ENCODE assay signal across 8 cellular contexts in genomic region chr17:61410100-61410551, GRCh38. TPM values are rescaled to one million over a fixed set of nuclear protein-coding genes. Genes with fewer than 3 reads are reported as not detected.
DNase-seq lines count a peak whose midpoint lies in the region; ATAC-seq and TF ChIP-seq lines count a peak whose summit lies in the region.

No MANE protein-coding gene starts in this region.

- CTCF ChIA-PET in activated CD4-positive, alpha-beta memory T cell treated with anti-CD3 and anti-CD28 coated beads, Interleukin-2, amount 10 ng/mL, durations not matched to agents 7 days and 5 days (lab: Charles Lee): interaction anchor here (1.2 kb wide), 1 partner anchor 409 kb away, joined by 3 read pairs; no protein-coding TSS in a partner anchor

- H3K36me3 Mint-ChIP-seq in activated CD4-positive, alpha-beta memory T cell treated with anti-CD3 and anti-CD28 coated beads, Interleukin-2, amount 10 ng/mL, durations not matched to agents 7 days and 5 days (ENCODE audit: low read depth): no peaks in the 10 kb centered on the region
- no peaks in the 10 kb centered on the region for H3K36me3 Mint-ChIP-seq in stimulated activated memory B cell treated with anti-CD40 and anti-IgM and Interleukin-4, amounts not matched to agents 10 μg/mL and 1 μg/mL and 100 μg/mL, for 72 hours

- peak overlapping the region; percentile 99 for H3K4me2 ChIP-seq in hepatocyte

- TF ChIP-seq CTCF in hepatocyte (IDR thresholded peaks at IDR 0.05; ENCODE audit: poor library complexity): no peak

- 28% methylated on average over 12 of the region's 12 CpGs for WGBS in hepatocyte (ENCODE audit: low lambda C conversion rate, missing lambda C conversion rate)

- H3K4me3 Mint-ChIP-seq in activated CD4-positive, alpha-beta memory T cell treated with anti-CD3 and anti-CD28 coated beads, Interleukin-2, amount 10 ng/mL, durations not matched to agents 7 days and 5 days: peak overlapping the region; percentile 38
- H3K4me3 Mint-ChIP-seq in stimulated activated memory B cell treated with anti-CD40 and anti-IgM and Interleukin-4, amounts not matched to agents 10 μg/mL and 1 μg/mL and 100 μg/mL, for 72 hours: peak overlapping the region; percentile 74

- ATAC-seq in stimulated activated memory B cell treated with anti-CD40 and anti-IgM and Interleukin-4, amounts not matched to agents 10 μg/mL and 1 μg/mL and 100 μg/mL, for 72 hours: no peak
- ATAC-seq in HG02840 (IDR thresholded peaks at IDR 0.05; ENCODE audit: low FRiP score, unreplicated experiment): no peak

- H3K9me3 ChIP-seq in HUES6 (ENCODE audit: control insufficient read depth, insufficient read depth, low read depth, low read length): no peaks in the 10 kb centered on the region
- H3K9me3 ChIP-seq in hepatocyte (ENCODE audit: low read depth): no peaks in the 10 kb centered on the region

- peaks cover 55% of the 10 kb centered on the region for H3K27me3 Mint-ChIP-seq in activated CD4-positive, alpha-beta memory T cell treated with anti-CD3 and anti-CD28 coated beads, Interleukin-2, amount 10 ng/mL, durations not matched to agents 7 days and 5 days
- peaks cover 54% of the 10 kb centered on the region for H3K27me3 Mint-ChIP-seq in stimulated activated memory B cell treated with anti-CD40 and anti-IgM and Interleukin-4, amounts not matched to agents 10 μg/mL and 1 μg/mL and 100 μg/mL, for 72 hours

- no peak overlapping the region for H3K27ac Mint-ChIP-seq in activated CD4-positive, alpha-beta memory T cell treated with anti-CD3 and anti-CD28 coated beads, Interleukin-2, amount 10 ng/mL, durations not matched to agents 7 days and 5 days
- H3K27ac Mint-ChIP-seq in stimulated activated memory B cell treated with anti-CD40 and anti-IgM and Interleukin-4, amounts not matched to agents 10 μg/mL and 1 μg/mL and 100 μg/mL, for 72 hours: no peak overlapping the region

- POLR2A ChIA-PET in activated CD4-positive, alpha-beta memory T cell treated with anti-CD3 and anti-CD28 coated beads, Interleukin-2, amount 10 ng/mL, durations not matched to agents 7 days and 5 days (lab: Charles Lee): interaction anchor here (1.1 kb wide), 1 partner anchor 11 kb away, joined by 3 read pairs; no protein-coding TSS in a partner anchor

- H3K27me3 ChIP-seq in HUES6 (ENCODE audit: control insufficient read depth, insufficient read depth, low read length) (peaks cover 98% of the 10 kb centered on the region), hepatocyte (peaks cover 30% of the 10 kb centered on the region)

- peaks cover 9% of the 10 kb centered on the region for H3K4me1 ChIP-seq in HUES6 (ENCODE audit: control insufficient read depth, insufficient read depth, low read length)
- H3K4me1 ChIP-seq in hepatocyte (ENCODE audit: insufficient read depth): peaks cover 42% of the 10 kb centered on the region

- DNase-seq in activated CD4-positive, alpha-beta memory T cell treated with anti-CD3 and anti-CD28 coated beads, Interleukin-2, amount 10 ng/mL, durations not matched to agents 7 days and 5 days: no peak
- DNase-seq in hepatocyte (ENCODE audit: low spot score): no peak
- DNase-seq in AG20443 (ENCODE audit: low spot score): no peak
- DNase-seq in stimulated activated CD8-positive, alpha-beta memory T cell treated with anti-CD3 and anti-CD28 coated beads, Interleukin-4, amount 100 ng/mL, for 48 hours: no peak
- DNase-seq in hepatic stellate cell (ENCODE audit: low spot score): no peak

- no peak overlapping the region for H3K27ac ChIP-seq in HUES6 (ENCODE audit: low read depth, low read length)
- peak overlapping the region; percentile 99 for H3K27ac ChIP-seq in hepatocyte

- H3K4me1 Mint-ChIP-seq in activated CD4-positive, alpha-beta memory T cell treated with anti-CD3 and anti-CD28 coated beads, Interleukin-2, amount 10 ng/mL, durations not matched to agents 7 days and 5 days: peaks cover 19% of the 10 kb centered on the region
- peaks cover 39% of the 10 kb centered on the region for H3K4me1 Mint-ChIP-seq in stimulated activated memory B cell treated with anti-CD40 and anti-IgM and Interleukin-4, amounts not matched to agents 10 μg/mL and 1 μg/mL and 100 μg/mL, for 72 hours

- H3K79me2 ChIP-seq in hepatocyte: peaks cover 57% of the 10 kb centered on the region

- no peaks in the 10 kb centered on the region for H3K36me3 ChIP-seq in HUES6 (ENCODE audit: control insufficient read depth, insufficient read depth, low read length)
- H3K36me3 ChIP-seq in hepatocyte (replicated peaks; ENCODE audit: insufficient read depth, low read depth): no peaks in the 10 kb centered on the region

- H2AFZ ChIP-seq in hepatocyte: no peak overlapping the region

- no peak overlapping the region for H3K9ac ChIP-seq in HUES6 (ENCODE audit: low read length)

- H3K9me3 Mint-ChIP-seq in activated CD4-positive, alpha-beta memory T cell treated with anti-CD3 and anti-CD28 coated beads, Interleukin-2, amount 10 ng/mL, durations not matched to agents 7 days and 5 days: no peaks in the 10 kb centered on the region
- no peaks in the 10 kb centered on the region for H3K9me3 Mint-ChIP-seq in stimulated activated memory B cell treated with anti-CD40 and anti-IgM and Interleukin-4, amounts not matched to agents 10 μg/mL and 1 μg/mL and 100 μg/mL, for 72 hours

- no peaks in the 10 kb centered on the region for H4K20me1 ChIP-seq in hepatocyte (ENCODE audit: insufficient read depth, poor library complexity, severe bottlenecking)

- no peaks in the 10 kb centered on the region for H3K9me2 ChIP-seq in hepatocyte (replicated peaks; ENCODE audit: insufficient read depth)

- peak overlapping the region; percentile 77 for H3K4me3 ChIP-seq in HUES6 (ENCODE audit: low read depth, low read length)
- H3K4me3 ChIP-seq in hepatocyte: peak overlapping the region; percentile 68

RNA-seq across cellular contexts. Expression of gene TBX2, which starts 10.5 kb away (rescaled TPM):
- total RNA-seq in activated CD4-positive, alpha-beta memory T cell treated with anti-CD3 and anti-CD28 coated beads, Interleukin-2, amount 10 ng/mL, durations not matched to agents 7 days and 5 days: not detected
- 17.9 and 19.6 TPM in 2 replicates for total RNA-seq in hepatocyte
- 27.5 and 29.3 TPM in 2 replicates for polyA plus RNA-seq in hepatocyte

RNA-seq across cellular contexts. Expression of gene TBX4, which starts 42.1 kb away (rescaled TPM):
- total RNA-seq in activated CD4-positive, alpha-beta memory T cell treated with anti-CD3 and anti-CD28 coated beads, Interleukin-2, amount 10 ng/mL, durations not matched to agents 7 days and 5 days: not detected
- 15.4 and 36.2 TPM in 2 replicates for total RNA-seq in hepatocyte
- 11.6 and 13.9 TPM in 2 replicates for polyA plus RNA-seq in hepatocyte

Comparison
In these comparisons a context has a peak if more than half of its experiments do, and no peak if none do; other contexts are left out.
1. RNA of gene TBX2, which starts 10.5 kb away (total RNA-seq): 17.9 to 19.6 TPM in hepatocyte; not detected in activated CD4-positive, alpha-beta memory T cell treated with anti-CD3 and anti-CD28 coated beads, Interleukin-2, amount 10 ng/mL, durations not matched to agents 7 days and 5 days; every median in the first group is over 10 times any median in the second.
2. RNA of gene TBX4, which starts 42.1 kb away (total RNA-seq): 15.4 to 36.2 TPM in hepatocyte; not detected in activated CD4-positive, alpha-beta memory T cell treated with anti-CD3 and anti-CD28 coated beads, Interleukin-2, amount 10 ng/mL, durations not matched to agents 7 days and 5 days; every median in the first group is over 10 times any median in the second.